8 cellular contexts compared by ENCODE assay signal in the genomic region with DNA sequence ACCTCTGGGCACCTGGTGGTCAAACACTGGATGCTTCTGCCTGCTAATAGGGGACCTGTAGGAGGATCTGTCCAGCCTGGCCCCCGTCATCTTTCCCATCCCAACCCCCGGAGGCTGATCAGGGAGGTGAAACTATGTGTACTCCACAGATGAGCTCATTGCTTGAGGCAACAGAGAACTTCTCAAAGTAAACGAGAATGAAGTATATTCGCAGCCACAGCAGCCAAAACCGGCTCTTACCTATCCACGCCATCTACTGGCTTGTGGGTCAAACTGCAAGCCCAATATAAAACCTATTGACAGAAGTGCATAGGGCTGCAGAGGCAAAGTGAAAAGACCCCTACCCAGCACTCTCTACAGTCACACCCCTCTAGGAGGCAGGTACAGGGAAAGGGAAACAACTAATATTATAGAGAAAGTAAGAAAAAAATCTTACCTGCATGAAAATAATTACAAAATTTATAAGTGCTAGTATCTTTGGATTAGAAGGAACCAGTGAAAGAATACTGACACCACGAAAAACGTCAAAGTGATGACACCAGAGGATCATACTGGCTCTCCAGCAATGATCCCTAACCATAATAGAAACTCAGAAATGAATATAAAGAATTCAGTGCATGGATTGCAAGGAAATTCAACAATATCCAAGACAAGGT.
DNase-seq lines count a peak whose midpoint lies in the region; ATAC-seq and TF ChIP-seq lines count a peak whose summit lies in the region.

No MANE protein-coding gene starts in this region.

- H3K4me2 ChIP-seq in SU-DHL-6 (ENCODE audit: low read depth, low read length, poor library complexity, severe bottlenecking) (no peak overlapping the region), smooth muscle cell (no peak overlapping the region)

- H3F3A ChIP-seq in SU-DHL-6 (ENCODE audit: insufficient read depth) (no peaks in the 10 kb centered on the region), smooth muscle cell (ENCODE audit: low read depth) (no peaks in the 10 kb centered on the region)

- WGBS in smooth muscle cell (ENCODE audit: low lambda C conversion rate), result 27% methylated on average over 8 of the region's 8 CpGs

- peak; percentile 62 for TF ChIP-seq CTCF in SU-DHL-6 (IDR thresholded peaks at IDR 0.05; ENCODE audit: insufficient read depth, low read length, poor library complexity, severe bottlenecking)
- TF ChIP-seq CTCF in foreskin keratinocyte (conservative IDR thresholded peaks at IDR 0.05), result peak; percentile 74
- TF ChIP-seq CTCF in smooth muscle cell (IDR thresholded peaks at IDR 0.05; ENCODE audit: borderline replicate concordance, insufficient read depth, poor library complexity, severe bottlenecking), result peak; percentile 74

- no peak overlapping the region for H3K4me3 ChIP-seq in SU-DHL-6 (ENCODE audit: insufficient read depth, low read length, poor library complexity, severe bottlenecking)
- H3K4me3 ChIP-seq in smooth muscle cell, result no peak overlapping the region

- no peaks in the 10 kb centered on the region for H3K27me3 ChIP-seq in SU-DHL-6 (ENCODE audit: low read length)
- H3K27me3 ChIP-seq in foreskin keratinocyte, result no peaks in the 10 kb centered on the region
- no peaks in the 10 kb centered on the region for H3K27me3 ChIP-seq in smooth muscle cell (ENCODE audit: low read depth)

- H3K9ac ChIP-seq in SU-DHL-6 (ENCODE audit: low read length), result no peak overlapping the region
- H3K9ac ChIP-seq in smooth muscle cell (ENCODE audit: low read depth), result no peak overlapping the region

- DNase-seq in Ammon's horn (ENCODE audit: low spot score) (peak; percentile 25), NCI-H1048 (lab: John Stamatoyannopoulos, UW) (peak; percentile 30), foreskin keratinocyte (peak; percentile 33 to 74), smooth muscle cell (lab: John Stamatoyannopoulos, UW; ENCODE audit: unreplicated experiment) (no peak)
- DNase-seq in stimulated activated naive CD4-positive, alpha-beta T cell (lab: John Stamatoyannopoulos, UW), result no peak

- ATAC-seq in GM18519 (IDR thresholded peaks at IDR 0.05; ENCODE audit: low FRiP score, unreplicated experiment), result peak; percentile 92
- ATAC-seq in HG02884 (IDR thresholded peaks at IDR 0.05; ENCODE audit: unreplicated experiment), result peak; percentile 93
- peak; percentile 83 for ATAC-seq in foreskin keratinocyte

- no peak overlapping the region for H2AFZ ChIP-seq in SU-DHL-6 (ENCODE audit: low read depth, low read length, severe bottlenecking)
- no peak overlapping the region for H2AFZ ChIP-seq in smooth muscle cell (ENCODE audit: low read depth)

- H3K27ac ChIP-seq in SU-DHL-6 (ENCODE audit: low read depth, low read length) (no peak overlapping the region), foreskin keratinocyte (no peak overlapping the region), smooth muscle cell (ENCODE audit: low read depth) (no peak overlapping the region)

- H3K79me2 ChIP-seq in SU-DHL-6 (ENCODE audit: insufficient read depth, low read length), result no peaks in the 10 kb centered on the region
- no peaks in the 10 kb centered on the region for H3K79me2 ChIP-seq in smooth muscle cell (ENCODE audit: low read depth)

- H4K20me1 ChIP-seq in SU-DHL-6 (ENCODE audit: low read depth, low read length), result no peaks in the 10 kb centered on the region
- H4K20me1 ChIP-seq in smooth muscle cell (ENCODE audit: low read depth), result no peaks in the 10 kb centered on the region

- H3K36me3 ChIP-seq in SU-DHL-6 (ENCODE audit: low read length) (no peaks in the 10 kb centered on the region), smooth muscle cell (ENCODE audit: low read depth) (no peaks in the 10 kb centered on the region)

- no peaks in the 10 kb centered on the region for H3K4me1 ChIP-seq in foreskin keratinocyte
- no peaks in the 10 kb centered on the region for H3K4me1 ChIP-seq in smooth muscle cell (ENCODE audit: low read depth)

- H3K9me3 ChIP-seq in SU-DHL-6 (ENCODE audit: insufficient read depth, low read length), result no peaks in the 10 kb centered on the region
- H3K9me3 ChIP-seq in smooth muscle cell (replicated peaks; ENCODE audit: low read depth), result no peaks in the 10 kb centered on the region

- H3K9me2 ChIP-seq in SU-DHL-6 (replicated peaks; ENCODE audit: insufficient read depth, low read length), result no peaks in the 10 kb centered on the region

Comparison
In these comparisons a context has a peak if more than half of its experiments do, and no peak if none do; other contexts are left out.
1. DNase-seq: peak in Ammon's horn (single experiment), NCI-H1048 (single experiment) and foreskin keratinocyte (2 of 2); none in smooth muscle cell (single experiment) and stimulated activated naive CD4-positive, alpha-beta T cell (0 of 6).
2. Peak in every context shown above with its lines, with median percentiles within 50 percentile points of each other: ATAC-seq and CTCF ChIP-seq.